ENCODE assay signal across 11 cellular contexts in genomic region chr17:16442594-16443389, GRCh38. TPM values are rescaled to one million over a fixed set of nuclear protein-coding genes. Genes with fewer than 3 reads are reported as not detected.
A peak's percentile ranks its signal among the peaks of the same experiment; 100 is the strongest.
DNase-seq lines count a peak whose midpoint lies in the region; ATAC-seq and TF ChIP-seq lines count a peak whose summit lies in the region.
"Had no signal": no experiment of that assay in that cellular context is flagged by ENCODE, and none has a peak within 500 bp of the region (broad histone marks: within the 10 kb centered on the region; RNA-seq: fewer than 3 reads in every experiment).

No MANE protein-coding gene starts in this region.

- peaks cover 76% of the 10 kb centered on the region for H3K4me1 Mint-ChIP-seq in brain

- no peak overlapping the region for H3K4me3 ChIP-seq in NT2/D1 (ENCODE audit: insufficient read length, low read depth)
- H3K4me3 ChIP-seq: pancreas had no signal

- peaks cover 0 to 6% (median 0%) of the 10 kb centered on the region in 5 experiments for H3K9me3 Mint-ChIP-seq in brain
- H3K9me3 Mint-ChIP-seq: activated B cell treated with CpG ODN at 0.5 μM for 24 hours had no signal

- H3K27me3 ChIP-seq in NT2/D1 (ENCODE audit: insufficient read depth, insufficient read length), result no peaks in the 10 kb centered on the region
- H3K27me3 ChIP-seq: pancreas had no signal

- TF ChIP-seq CTCF in brain (conservative IDR thresholded peaks at IDR 0.05), result no peak

- H3K4me3 Mint-ChIP-seq in brain, result peak overlapping the region in 4 of 5 experiments; percentile 65 to 87 (median 72)
- H3K4me3 Mint-ChIP-seq: activated B cell treated with CpG ODN at 0.5 μM for 24 hours had no signal

- H3K36me3 ChIP-seq in NT2/D1 (ENCODE audit: insufficient read depth, insufficient read length, low read length), result peaks cover 80% of the 10 kb centered on the region

- H3K27me3 Mint-ChIP-seq in brain, result peaks cover 14% of the 10 kb centered on the region
- H3K27me3 Mint-ChIP-seq: activated B cell treated with CpG ODN at 0.5 μM for 24 hours had no signal

- H3K9ac ChIP-seq in NT2/D1 (ENCODE audit: insufficient read length, low read depth), result peak overlapping the region; percentile 6

- peak; percentile 77 for DNase-seq in activated CD8-positive, alpha-beta memory T cell treated with anti-CD3 and anti-CD28 coated beads for 24 hours
- DNase-seq in activated CD8-positive, alpha-beta memory T cell treated with anti-CD3 and anti-CD28 coated beads, Interleukin-2, amount 50 U/mL, for 4 hours, result no peak
- no peak for DNase-seq in NT2/D1 (ENCODE audit: low read depth, low spot score)
- peak; percentile 57 for DNase-seq in stimulated activated CD8-positive, alpha-beta memory T cell treated with anti-CD3 and anti-CD28 coated beads, Interleukin-4, amount 100 ng/mL, for 48 hours
- no peak for DNase-seq in NCI-H526 (lab: John Stamatoyannopoulos, UW)
- no peak for DNase-seq in A172 (ENCODE audit: low spot score)
- DNase-seq: activated B cell treated with CpG ODN at 0.5 μM for 24 hours; stimulated activated naive CD4-positive, alpha-beta T cell treated with Interleukin-2 at 50 U/mL for 16 hours had no signal

- no peaks in the 10 kb centered on the region for H3K9me3 ChIP-seq in NT2/D1 (ENCODE audit: insufficient read depth, low read length)
- H3K9me3 ChIP-seq: pancreas had no signal

- H3K36me3 Mint-ChIP-seq in brain, result peaks cover 65% of the 10 kb centered on the region

- H3K27ac Mint-ChIP-seq in brain, result peak overlapping the region in 4 of 5 experiments; percentile 35 to 99 (median 64)
- H3K27ac Mint-ChIP-seq: activated B cell treated with CpG ODN at 0.5 μM for 24 hours had no signal

- ATAC-seq in GM21526 (IDR thresholded peaks at IDR 0.05; ENCODE audit: low FRiP score, unreplicated experiment), result no peak
- ATAC-seq: pancreas had no signal

- peaks cover 12% of the 10 kb centered on the region for H3K4me1 ChIP-seq in NT2/D1 (ENCODE audit: insufficient read depth, insufficient read length)

RNA-seq across cellular contexts. Expression of gene TRPV2, which starts 27.4 kb away (rescaled TPM):
- polyA plus RNA-seq in brain (ENCODE audit: insufficient read depth, low read depth, low replicate concordance), result 7.8 TPM
- total RNA-seq in A172 (2014; rRNA removed; shearing (Covaris generic)), result 0.38 TPM in 1 of 2 replicates, not detected in the other

RNA-seq across cellular contexts. Expression of gene LRRC75A, which starts 49.2 kb away (rescaled TPM):
- polyA plus RNA-seq in brain (ENCODE audit: insufficient read depth, low read depth, low replicate concordance), result 38.0 TPM
- 3.4 and 7.4 TPM in 2 replicates for total RNA-seq in A172 (2014; rRNA removed; shearing (Covaris generic))

Comparison
In these comparisons a context has a peak if more than half of its experiments do, and no peak if none do; other contexts are left out.
1. DNase-seq: peak in activated CD8-positive, alpha-beta memory T cell treated with anti-CD3 and anti-CD28 coated beads for 24 hours (single experiment) and stimulated activated CD8-positive, alpha-beta memory T cell treated with anti-CD3 and anti-CD28 coated beads, Interleukin-4, amount 100 ng/mL, for 48 hours (single experiment); none in activated CD8-positive, alpha-beta memory T cell treated with anti-CD3 and anti-CD28 coated beads, Interleukin-2, amount 50 U/mL, for 4 hours (single experiment), NT2/D1 (single experiment), NCI-H526 (0 of 2) and A172 (single experiment).